Comparison of ENCODE assay signal across 8 cellular contexts in genomic region chrX:101550825-101551767, GRCh38. TPM values are rescaled to one million over a fixed set of nuclear protein-coding genes. Genes with fewer than 3 reads are reported as not detected.
DNase-seq lines count a peak whose midpoint lies in the region; TF ChIP-seq lines count a peak whose summit lies in the region.

No MANE protein-coding gene starts in this region.

- DNase-seq in activated CD4-positive, alpha-beta T cell treated with anti-CD3 and anti-CD28 coated beads for 48 hours, result peak; percentile 8
- DNase-seq in activated CD4-positive, alpha-beta T cell treated with anti-CD3 and anti-CD28 coated beads for 1 hour, result no peak
- DNase-seq in SK-N-DZ (ENCODE audit: low spot score) (peak; percentile 6), erythroblast (lab: John Stamatoyannopoulos, UW) (peak; percentile 5 to 15), mesothelial cell of epicardium (ENCODE audit: low spot score in 2 of 2, unreplicated experiment in 2 of 2) (peak in 1 of 2 experiments; percentile 56), tibial artery (peak; percentile 59 to 76), NCI-H1417 treated with DMSO at 0.1 percent for 48 hours (lab: John Stamatoyannopoulos, UW) (no peak)
- no peak for DNase-seq in stimulated activated CD4-positive, alpha-beta T cell treated with anti-CD3 and anti-CD28 coated beads, Interleukin-12 subunit alpha, Interleukin-12 subunit beta, amount 100 ng/mL, for 4 hours

- peak overlapping the region; percentile 76 for H3K4me3 Mint-ChIP-seq in mesothelial cell of epicardium

- peaks cover 8% of the 10 kb centered on the region for H3K4me1 Mint-ChIP-seq in mesothelial cell of epicardium

- no peaks in the 10 kb centered on the region for H3K27me3 ChIP-seq in tibial artery

- H3K36me3 ChIP-seq in tibial artery, result peaks cover 0 to 11% (median 8%) of the 10 kb centered on the region in 3 donors

- peaks cover 0 to 5% (median 0%) of the 10 kb centered on the region in 4 donors for H3K4me1 ChIP-seq in tibial artery

- peaks cover 30% of the 10 kb centered on the region for H3K9me3 Mint-ChIP-seq in mesothelial cell of epicardium

- peak overlapping the region; percentile 63 to 77 for H3K4me3 ChIP-seq in tibial artery

- H3K9me3 ChIP-seq in tibial artery, result no peaks in the 10 kb centered on the region

- intact Hi-C loops in tibial artery (cut with DNase I; ENCODE audit: low total_unique reads), result no loop called here

- peaks cover 20% of the 10 kb centered on the region for H3K36me3 Mint-ChIP-seq in mesothelial cell of epicardium

- H3K27ac ChIP-seq in tibial artery, result peak overlapping the region; percentile 91

- H3K27ac Mint-ChIP-seq in mesothelial cell of epicardium, result peak overlapping the region; percentile 88

- no peak for TF ChIP-seq POLR2A in erythroblast (IDR thresholded peaks at IDR 0.05; ENCODE audit: low read length)

- no peaks in the 10 kb centered on the region for H3K27me3 Mint-ChIP-seq in mesothelial cell of epicardium (ENCODE audit: low read depth)

- TF ChIP-seq CTCF in mesothelial cell of epicardium (IDR thresholded peaks at IDR 0.05; ENCODE audit: unreplicated experiment) (no peak), tibial artery (IDR thresholded peaks at IDR 0.05) (no peak)

RNA-seq across cellular contexts. Expression of gene ARMCX1, which starts 0.7 kb away (rescaled TPM):
- 6.4 and 9.2 TPM in 2 replicates for polyA plus RNA-seq in SK-N-DZ (2014; cell fraction: cytosol; rRNA removed)
- 3.7 and 5.4 TPM in 2 replicates for polyA plus RNA-seq in SK-N-DZ (2014; cell fraction: nucleus; rRNA removed)
- total RNA-seq in mesothelial cell of epicardium, result 24.8 to 25.1 TPM (median 25.0 TPM) in 3 replicates

Comparison
In these comparisons a context has a peak if more than half of its experiments do, and no peak if none do; other contexts are left out.
1. DNase-seq: peak in activated CD4-positive, alpha-beta T cell treated with anti-CD3 and anti-CD28 coated beads for 48 hours (single experiment), SK-N-DZ (single experiment), erythroblast (2 of 2) and tibial artery (2 of 2); none in activated CD4-positive, alpha-beta T cell treated with anti-CD3 and anti-CD28 coated beads for 1 hour (single experiment), NCI-H1417 treated with DMSO at 0.1 percent for 48 hours (single experiment) and stimulated activated CD4-positive, alpha-beta T cell treated with anti-CD3 and anti-CD28 coated beads, Interleukin-12 subunit alpha, Interleukin-12 subunit beta, amount 100 ng/mL, for 4 hours (single experiment).